Comparison of ENCODE assay signal across 8 cellular contexts in genomic region chr22:37953437-37954179, GRCh38. TPM values are rescaled to one million over a fixed set of nuclear protein-coding genes. Genes with fewer than 3 reads are reported as not detected.
DNase-seq lines count a peak whose midpoint lies in the region; ATAC-seq and TF ChIP-seq lines count a peak whose summit lies in the region.

TSS of gene C22orf23 (minus strand) at chr22:37953601. CDS start at chr22:37953149, 452 bp downstream.
TSS of gene POLR2F (plus strand) at chr22:37953699. CDS start at chr22:37953788, 89 bp downstream.

- peaks cover 39% of the 10 kb centered on the region for H3K36me3 Mint-ChIP-seq in CD8-positive, alpha-beta T cell
- peaks cover 22% of the 10 kb centered on the region for H3K36me3 Mint-ChIP-seq in activated CD4-positive, alpha-beta memory T cell treated with anti-CD3 and anti-CD28 coated beads, Interleukin-2, amount 10 ng/mL, durations not matched to agents 7 days and 5 days (ENCODE audit: low read depth)

- H3K27ac Mint-ChIP-seq in CD8-positive, alpha-beta T cell: peak within 1 kb of the TSS; percentile 98
- H3K27ac Mint-ChIP-seq in activated CD4-positive, alpha-beta memory T cell treated with anti-CD3 and anti-CD28 coated beads, Interleukin-2, amount 10 ng/mL, durations not matched to agents 7 days and 5 days: peak within 1 kb of the TSS; percentile 82

- TF ChIP-seq POLR2A in lower leg skin (IDR thresholded peaks at IDR 0.05): no peak

- DNase-seq in CD8-positive, alpha-beta T cell: peak; percentile 88 to 98 (median 96)
- DNase-seq in HK-2 (ENCODE audit: unreplicated experiment) (peak; percentile 93), NCI-H82 treated with DMSO at 0.1 percent for 48 hours (lab: John Stamatoyannopoulos, UW; ENCODE audit: unreplicated experiment) (peak; percentile 89), lower leg skin (ENCODE audit: low spot score in 2 of 2) (peak; percentile 93 to 99)
- DNase-seq in activated CD4-positive, alpha-beta memory T cell treated with anti-CD3 and anti-CD28 coated beads, Interleukin-2, amount 10 ng/mL, durations not matched to agents 7 days and 5 days: peak; percentile 97
- peak; percentile 94 to 95 for DNase-seq in stimulated activated CD4-positive, alpha-beta T cell treated with anti-CD3 and anti-CD28 coated beads, Interleukin-4, amount 100 ng/mL, for 4 hours

- CTCF ChIA-PET in CD8-positive, alpha-beta T cell (lab: Charles Lee): interaction anchor here (1.0 to 2.9 kb wide), 3 partner anchors 12 to 136 kb away, joined by 3 to 15 read pairs (median 3); no protein-coding TSS in a partner anchor
- CTCF ChIA-PET in activated CD4-positive, alpha-beta memory T cell treated with anti-CD3 and anti-CD28 coated beads, Interleukin-2, amount 10 ng/mL, durations not matched to agents 7 days and 5 days (lab: Charles Lee): interaction anchor here (0.7 to 3.1 kb wide), 17 partner anchors 12 to 317 kb away, joined by 3 to 21 read pairs (median 4); partner anchors contain the start of genes ANKRD54, MICALL1 and PDXP

- peaks cover 18% of the 10 kb centered on the region for H3K36me3 ChIP-seq in CD8-positive, alpha-beta T cell (ENCODE audit: insufficient read depth, low read length)
- peaks cover 12 to 21% of the 10 kb centered on the region in 2 donors for H3K36me3 ChIP-seq in duodenal mucosa (ENCODE audit: control insufficient read depth in 1 of 2, insufficient read depth in 2 of 2, low read length in 2 of 2)

- intact Hi-C loops in CD8-positive, alpha-beta T cell (cut with DNase I, micrococcal nuclease): loop anchor here (1.0 to 5.0 kb wide), 7 partner anchors 47 to 346 kb away; partner anchors contain the start of genes ANKRD54 (in 2 of the 2), EIF3L (in 1 of the 2), GCAT (in 1 of the 2) and GGA1 (in 1 of the 2)
- intact Hi-C loops in lower leg skin (cut with DNase I; ENCODE audit: low total_unique reads): no loop called here

- H3K4me1 Mint-ChIP-seq in CD8-positive, alpha-beta T cell (ENCODE audit: low read depth): peaks cover 45% of the 10 kb centered on the region
- peaks cover 36% of the 10 kb centered on the region for H3K4me1 Mint-ChIP-seq in activated CD4-positive, alpha-beta memory T cell treated with anti-CD3 and anti-CD28 coated beads, Interleukin-2, amount 10 ng/mL, durations not matched to agents 7 days and 5 days

- no peaks in the 10 kb centered on the region for H3K9me3 Mint-ChIP-seq in CD8-positive, alpha-beta T cell
- no peaks in the 10 kb centered on the region for H3K9me3 Mint-ChIP-seq in activated CD4-positive, alpha-beta memory T cell treated with anti-CD3 and anti-CD28 coated beads, Interleukin-2, amount 10 ng/mL, durations not matched to agents 7 days and 5 days

- H3K27me3 ChIP-seq in CD8-positive, alpha-beta T cell (ENCODE audit: insufficient read depth, low read length): no peaks in the 10 kb centered on the region
- H3K27me3 ChIP-seq in duodenal mucosa (ENCODE audit: control insufficient read depth in 1 of 2, insufficient read depth in 2 of 2, low read length in 2 of 2): peaks cover 3 to 5% of the 10 kb centered on the region in 2 donors

- ATAC-seq in CD8-positive, alpha-beta T cell: peak; percentile 94
- ATAC-seq in GM19452 (IDR thresholded peaks at IDR 0.05; ENCODE audit: unreplicated experiment): peak; percentile 87

- H3K27me3 Mint-ChIP-seq in CD8-positive, alpha-beta T cell (ENCODE audit: low read depth): peaks cover 12% of the 10 kb centered on the region
- peaks cover 16% of the 10 kb centered on the region for H3K27me3 Mint-ChIP-seq in activated CD4-positive, alpha-beta memory T cell treated with anti-CD3 and anti-CD28 coated beads, Interleukin-2, amount 10 ng/mL, durations not matched to agents 7 days and 5 days

- H3K4me1 ChIP-seq in CD8-positive, alpha-beta T cell (ENCODE audit: insufficient read depth, low read length): peaks cover 13% of the 10 kb centered on the region
- peaks cover 18 to 21% of the 10 kb centered on the region in 2 donors for H3K4me1 ChIP-seq in duodenal mucosa (ENCODE audit: control insufficient read depth in 1 of 2, insufficient read depth in 2 of 2, low read length in 2 of 2)

- POLR2A ChIA-PET in CD8-positive, alpha-beta T cell (lab: Charles Lee): interaction anchor here (0.7 to 1.1 kb wide), 3 partner anchors 57 to 1566 kb away, joined by 3 to 7 read pairs (median 3); partner anchors contain the start of gene ATF4
- POLR2A ChIA-PET in activated CD4-positive, alpha-beta memory T cell treated with anti-CD3 and anti-CD28 coated beads, Interleukin-2, amount 10 ng/mL, durations not matched to agents 7 days and 5 days (lab: Charles Lee): interaction anchor here (0.9 to 1.6 kb wide), 7 partner anchors 11 to 151 kb away, joined by 3 to 9 read pairs (median 4); partner anchors contain the start of genes EIF3L and MICALL1

- H3K4me3 Mint-ChIP-seq in CD8-positive, alpha-beta T cell: peak within 1 kb of the TSS; percentile 100
- peak within 1 kb of the TSS; percentile 99 for H3K4me3 Mint-ChIP-seq in activated CD4-positive, alpha-beta memory T cell treated with anti-CD3 and anti-CD28 coated beads, Interleukin-2, amount 10 ng/mL, durations not matched to agents 7 days and 5 days

- 0 to 1% methylated on average over 42 to 44 of the region's 52 CpGs for WGBS in lower leg skin, 2 donors

- H3K9me3 ChIP-seq in CD8-positive, alpha-beta T cell (ENCODE audit: low read length): no peaks in the 10 kb centered on the region
- no peaks in the 10 kb centered on the region for H3K9me3 ChIP-seq in duodenal mucosa (ENCODE audit: control insufficient read depth in 1 of 2, low read length in 2 of 2)

- TF ChIP-seq CTCF in CD8-positive, alpha-beta T cell (IDR thresholded peaks at IDR 0.05): no peak
- TF ChIP-seq CTCF in lower leg skin (IDR thresholded peaks at IDR 0.05): no peak

- H3K9ac ChIP-seq in duodenal mucosa (ENCODE audit: low read depth in 1 of 2, low read length in 2 of 2): peak within 1 kb of the TSS; percentile 93 to 95

- H3K4me3 ChIP-seq in CD8-positive, alpha-beta T cell (ENCODE audit: low read depth, low read length): peak within 1 kb of the TSS; percentile 98
- peak within 1 kb of the TSS; percentile 93 to 99 for H3K4me3 ChIP-seq in duodenal mucosa (ENCODE audit: low read depth in 1 of 2, low read length in 2 of 2)
- peak within 1 kb of the TSS; percentile 88 for H3K4me3 ChIP-seq in lower leg skin (ENCODE audit: low read depth, poor library complexity, severe bottlenecking)

- H3K27ac ChIP-seq in CD8-positive, alpha-beta T cell (ENCODE audit: low read depth, low read length): peak within 1 kb of the TSS; percentile 79
- H3K27ac ChIP-seq in duodenal mucosa (ENCODE audit: low read depth, low read length): no peak within 1 kb of the TSS

RNA-seq across cellular contexts. Expression of gene C22orf23, which starts in this region (rescaled TPM):
- total RNA-seq in CD8-positive, alpha-beta T cell: under 1 TPM in 1 of 2 experiments, not detected in 1; 0.43 TPM
- not detected for total RNA-seq in activated CD4-positive, alpha-beta memory T cell treated with anti-CD3 and anti-CD28 coated beads, Interleukin-2, amount 10 ng/mL, durations not matched to agents 7 days and 5 days
- total RNA-seq in lower leg skin: not detected

RNA-seq across cellular contexts. Expression of gene POLR2F, which starts in this region (rescaled TPM):
- total RNA-seq in CD8-positive, alpha-beta T cell: 10 to 100 TPM; 22.7 to 25.6 TPM
- 10 to 100 TPM; 50.1 to 56.4 TPM for total RNA-seq in activated CD4-positive, alpha-beta memory T cell treated with anti-CD3 and anti-CD28 coated beads, Interleukin-2, amount 10 ng/mL, durations not matched to agents 7 days and 5 days
- 10 to 100 TPM; 33.3 to 83.9 (median 57.6) TPM for total RNA-seq in lower leg skin
